4 cellular contexts compared by ENCODE assay signal in the genomic region with DNA sequence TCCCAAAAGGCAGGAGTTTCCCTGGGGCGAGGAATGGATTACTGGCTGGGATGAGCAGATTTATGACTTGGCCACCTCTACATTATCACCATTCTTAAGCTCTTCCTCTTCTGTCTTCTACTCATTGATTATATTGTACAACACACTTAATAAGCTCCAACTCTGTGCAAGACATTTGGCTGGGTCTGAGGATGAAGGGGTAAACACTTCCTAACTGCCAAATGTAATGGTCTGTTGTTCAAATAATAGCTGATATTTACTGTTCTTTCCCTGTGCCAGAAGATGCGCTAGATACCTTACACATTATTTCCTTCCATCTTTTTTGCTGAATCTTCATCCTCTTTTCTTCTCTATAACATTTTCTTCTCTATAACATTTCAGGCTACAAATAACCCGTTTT. TPM values are rescaled to one million over a fixed set of nuclear protein-coding genes. Genes with fewer than 3 reads are reported as not detected.
"Had no signal": no experiment of that assay in that cellular context is flagged by ENCODE, and none has a peak within 500 bp of the region (broad histone marks: within the 10 kb centered on the region; RNA-seq: fewer than 3 reads in every experiment).

No MANE protein-coding gene starts in this region.

- DNase-seq: GDM1, GF-D8 had no signal

- ATAC-seq: GM12878 had no signal

- H3K4me3 ChIP-seq: GM12878 had no signal

RNA-seq across cellular contexts. Expression of a gene that starts 11.6 kb away (rescaled TPM):
- total RNA-seq: G401, GM12878 had no signal

RNA-seq across cellular contexts. Expression of a gene that starts 36.8 kb away (rescaled TPM):
- total RNA-seq: G401, GM12878 had no signal
